ENCODE assay signal across 19 cellular contexts in the genomic region with DNA sequence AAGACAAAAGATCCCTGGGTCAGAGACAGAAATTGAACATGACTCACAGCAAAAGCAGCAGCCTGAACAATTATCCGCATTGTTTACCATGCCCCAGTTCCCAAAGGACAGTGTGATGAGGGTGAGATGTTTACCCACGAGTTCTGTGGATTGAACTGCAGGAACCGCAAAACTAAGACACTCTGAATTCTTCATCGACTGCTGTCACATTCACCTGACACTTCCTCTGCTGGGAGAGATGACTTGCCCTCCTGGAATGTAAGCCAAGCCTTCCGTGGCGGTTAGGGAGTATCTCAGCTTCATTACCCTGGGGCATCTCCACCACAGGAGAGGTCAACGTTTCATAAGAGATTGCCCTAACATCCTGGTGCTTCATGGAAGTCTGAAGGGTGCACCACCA.
DNase-seq lines count a peak whose midpoint lies in the region; ATAC-seq, FAIRE-seq and TF ChIP-seq lines count a peak whose summit lies in the region.
"Had no signal": no experiment of that assay in that cellular context is flagged by ENCODE, and none has a peak within 500 bp of the region (broad histone marks: within the 10 kb centered on the region; RNA-seq: fewer than 3 reads in every experiment).

No MANE protein-coding gene starts in this region.

- no peak overlapping the region for H3K4me3 ChIP-seq in SJSA1
- H3K4me3 ChIP-seq in body of pancreas: no peak overlapping the region
- H3K4me3 ChIP-seq: ascending aorta, MG63, psoas muscle had no signal

- H3K9me3 ChIP-seq in SJSA1 (replicated peaks) (no peaks in the 10 kb centered on the region), body of pancreas (no peaks in the 10 kb centered on the region)
- H3K9me3 ChIP-seq: ascending aorta, BE2C, MG63, psoas muscle had no signal

- intact Hi-C loops in body of pancreas (cut with DNase I): no loop called here
- intact Hi-C loops in left cardiac atrium (cut with DNase I): no loop called here

- WGBS in body of pancreas, 2 donors: 52 to 65% methylated on average over 7 of the region's 7 CpGs

- peak; percentile 60 for FAIRE-seq in H54 (lab: Jason Lieb, UNC)
- FAIRE-seq: kidney had no signal

- H3K4me1 Mint-ChIP-seq in nephron progenitor cell: peaks cover 12% of the 10 kb centered on the region
- H3K4me1 Mint-ChIP-seq: activated T-helper 17 cell treated with anti-CD3 and anti-CD28 coated beads, Interleukin-2, amount 50 U/mL, for 72 hours had no signal

- H3K27me3 Mint-ChIP-seq in nephron progenitor cell (ENCODE audit: low read depth, poor library complexity): peaks cover 10% of the 10 kb centered on the region
- H3K27me3 Mint-ChIP-seq: activated CD4-positive, alpha-beta memory T cell treated with anti-CD3 and anti-CD28 coated beads for 36 hours had no signal

- peak overlapping the region; percentile 24 for H3K27ac ChIP-seq in SJSA1
- no peak overlapping the region for H3K27ac ChIP-seq in body of pancreas
- H3K27ac ChIP-seq: ascending aorta, psoas muscle had no signal

- ATAC-seq in esophagus mucosa (peak; percentile 56), body of pancreas (no peak), left cardiac atrium (no peak)
- ATAC-seq: activated T-helper 17 cell treated with anti-CD3 and anti-CD28 coated beads, Interleukin-2, amount 50 U/mL, for 72 hours; psoas muscle had no signal

- H3K9me3 Mint-ChIP-seq in nephron progenitor cell: peaks cover 9% of the 10 kb centered on the region
- H3K9me3 Mint-ChIP-seq: activated CD4-positive, alpha-beta memory T cell treated with anti-CD3 and anti-CD28 coated beads for 36 hours had no signal

- H3K4me3 Mint-ChIP-seq in nephron progenitor cell: no peak overlapping the region
- H3K4me3 Mint-ChIP-seq: activated CD4-positive, alpha-beta memory T cell treated with anti-CD3 and anti-CD28 coated beads for 36 hours; activated T-helper 17 cell treated with anti-CD3 and anti-CD28 coated beads, Interleukin-2, amount 50 U/mL, for 72 hours had no signal

- no peaks in the 10 kb centered on the region for H3K27me3 ChIP-seq in SJSA1 (replicated peaks)
- H3K27me3 ChIP-seq in body of pancreas: no peaks in the 10 kb centered on the region
- H3K27me3 ChIP-seq: ascending aorta, BE2C, MG63 had no signal

- no peaks in the 10 kb centered on the region for H3K36me3 Mint-ChIP-seq in nephron progenitor cell (ENCODE audit: low read depth)
- H3K36me3 Mint-ChIP-seq: activated CD4-positive, alpha-beta memory T cell treated with anti-CD3 and anti-CD28 coated beads for 36 hours had no signal

- H3K27ac Mint-ChIP-seq in nephron progenitor cell: no peak overlapping the region
- H3K27ac Mint-ChIP-seq: activated CD4-positive, alpha-beta memory T cell treated with anti-CD3 and anti-CD28 coated beads for 36 hours; activated T-helper 17 cell treated with anti-CD3 and anti-CD28 coated beads, Interleukin-2, amount 50 U/mL, for 72 hours had no signal

- H3K4me1 ChIP-seq in SJSA1 (replicated peaks) (peaks cover 11% of the 10 kb centered on the region), body of pancreas (no peaks in the 10 kb centered on the region)
- H3K4me1 ChIP-seq: ascending aorta, BE2C, psoas muscle had no signal

- TF ChIP-seq CTCF in body of pancreas (IDR thresholded peaks at IDR 0.05) (no peak), nephron progenitor cell (IDR thresholded peaks at IDR 0.05) (no peak)

- peak; percentile 16 for DNase-seq in H54 (ENCODE audit: insufficient read length, low spot score)
- peak; percentile 81 to 85 for DNase-seq in SJSA1 (ENCODE audit: low read depth in 1 of 2, low spot score in 2 of 2)
- peak; percentile 68 for DNase-seq in non-pigmented ciliary epithelial cell (ENCODE audit: low read depth)
- DNase-seq in body of pancreas: no peak
- no peak for DNase-seq in nephron progenitor cell
- DNase-seq in left cardiac atrium: no peak
- no peak for DNase-seq in stimulated activated CD4-positive, alpha-beta T cell treated with anti-CD3 and anti-CD28 coated beads, Interleukin-4, amount 100 ng/mL, for 24 hours
- DNase-seq: activated CD4-positive, alpha-beta memory T cell treated with anti-CD3 and anti-CD28 coated beads for 36 hours; BE2C; DMS79; foreskin melanocyte; kidney; MG63; NCI-H187 treated with DMSO at 0.1 percent for 48 hours; NCI-H526 treated with DMSO at 0.1 percent for 48 hours; psoas muscle had no signal

- TF ChIP-seq POLR2A in H54 (IDR thresholded peaks at IDR 0.05; ENCODE audit: low read depth, low read length) (no peak), body of pancreas (IDR thresholded peaks at IDR 0.05) (no peak)

- no peaks in the 10 kb centered on the region for H3K36me3 ChIP-seq in SJSA1
- H3K36me3 ChIP-seq in body of pancreas (replicated peaks in 1 of 2; ENCODE audit: insufficient read depth in 1 of 2, low read depth in 2 of 2): no peaks in the 10 kb centered on the region
- H3K36me3 ChIP-seq: ascending aorta, BE2C, MG63 had no signal

Comparison
In these comparisons a context has a peak if more than half of its experiments do, and no peak if none do; other contexts are left out.
1. DNase-seq: peak in H54 (single experiment), SJSA1 (2 of 2) and non-pigmented ciliary epithelial cell (single experiment); none in body of pancreas (0 of 4), nephron progenitor cell (single experiment), left cardiac atrium (single experiment) and stimulated activated CD4-positive, alpha-beta T cell treated with anti-CD3 and anti-CD28 coated beads, Interleukin-4, amount 100 ng/mL, for 24 hours (single experiment).